In the genomic region with DNA sequence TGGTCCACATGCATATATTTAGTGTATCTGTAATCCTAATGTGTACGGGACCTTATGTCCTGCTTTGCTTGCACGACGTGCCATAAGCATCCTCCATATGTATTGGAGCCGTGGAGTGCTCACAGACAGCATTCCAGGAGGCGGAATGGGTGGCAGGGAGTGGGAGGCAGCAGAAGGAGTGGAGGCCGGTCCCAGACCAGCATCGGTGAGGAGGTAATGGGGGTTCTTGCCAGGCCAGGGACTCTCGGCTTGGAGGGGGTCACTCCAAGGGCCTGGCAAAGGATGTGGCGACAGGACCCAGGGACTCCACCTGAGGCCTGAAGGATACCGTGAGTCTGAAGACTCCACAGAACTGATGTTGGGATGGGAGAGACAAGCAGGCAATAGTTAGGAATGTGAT, we compare ENCODE assay signal across 26 cellular contexts.
"Had no signal": no experiment of that assay in that cellular context is flagged by ENCODE, and none has a peak within 500 bp of the region (broad histone marks: within the 10 kb centered on the region; RNA-seq: fewer than 3 reads in every experiment).

No MANE protein-coding gene starts in this region.

- H3K79me2 ChIP-seq: hepatocyte had no signal

- H3K4me2 ChIP-seq: hepatocyte, neural progenitor cell had no signal

- H3K4me3 ChIP-seq: hepatocyte, left lung, lower lobe of right lung, neural progenitor cell, pancreas, right atrium auricular region, right lobe of liver, smooth muscle cell, stomach, testis, thyroid gland, transverse colon, upper lobe of left lung, vagina had no signal

- H3K4me1 ChIP-seq: left lung, lower lobe of right lung, pancreas, right lobe of liver, stomach, thyroid gland, upper lobe of left lung, vagina had no signal

- H3K9me3 ChIP-seq: left lung, lower lobe of right lung, pancreas, right atrium auricular region, right lobe of liver, stomach, testis, thyroid gland, transverse colon, upper lobe of left lung, vagina had no signal

- H3K27me3 ChIP-seq: neural progenitor cell, pancreas, right atrium auricular region, right lobe of liver, testis, thyroid gland, upper lobe of left lung, vagina had no signal

- ATAC-seq: left lung; lower lobe of right lung; natural killer cell; pancreas; right lobe of liver; stimulated activated naive B cell treated with anti-CD40 and anti-IgM and Interleukin-4, amounts not matched to agents 10 μg/mL and 1 μg/mL and 100 μg/mL, for 72 hours; stimulated activated naive CD8-positive, alpha-beta T cell treated with anti-CD3 and anti-CD28 coated beads, Interleukin-15, Interleukin-2, amounts not matched to agents 100 U/mL and 50 U/mL, for 24 hours had no signal

- H2AFZ ChIP-seq: hepatocyte, neural progenitor cell had no signal

- H3K27ac ChIP-seq: hepatocyte, left lung, lower lobe of right lung, neural progenitor cell, pancreas, right atrium auricular region, right lobe of liver, stomach, testis, thyroid gland, transverse colon, upper lobe of left lung, vagina had no signal

- H3K9ac ChIP-seq: neural progenitor cell had no signal

- H3K36me3 ChIP-seq: left lung, lower lobe of right lung, neural progenitor cell, pancreas, right atrium auricular region, right lobe of liver, stomach, thyroid gland, transverse colon, upper lobe of left lung, vagina had no signal

- DNase-seq: left colon; left lung; lower lobe of right lung; mammary epithelial cell; mesenchymal stem cell; naive B cell; natural killer cell; nephron progenitor cell; pancreas; right lobe of liver; stimulated activated CD4-positive, alpha-beta T cell treated with anti-CD3 and anti-CD28 coated beads, Interleukin-12 subunit alpha, Interleukin-12 subunit beta, amount 100 ng/mL, for 4 hours; stimulated activated CD4-positive, alpha-beta T cell treated with anti-CD3 and anti-CD28 coated beads, Interleukin-15, amount 100 ng/mL, for 24 hours; stimulated activated CD4-positive, alpha-beta T cell treated with anti-CD3 and anti-CD28 coated beads, Interleukin-2, amount 100 ng/mL, for 24 hours; stimulated activated CD4-positive, alpha-beta T cell treated with anti-CD3 and anti-CD28 coated beads, Interleukin-4, amount 100 ng/mL, for 1 hour; stimulated activated naive B cell treated with anti-CD40 and anti-IgM and Interleukin-4, amounts not matched to agents 10 μg/mL and 1 μg/mL and 100 μg/mL, for 72 hours; stimulated activated naive CD8-positive, alpha-beta T cell treated with anti-CD3 and anti-CD28 coated beads, Interleukin-15, Interleukin-2, amounts not matched to agents 100 U/mL and 50 U/mL, for 24 hours; stomach; testis; thyroid gland; transverse colon; upper lobe of left lung had no signal
